Comparison of ENCODE assay signal across 8 cellular contexts in genomic region chr13:48532146-48532472, GRCh38. TPM values are rescaled to one million over a fixed set of nuclear protein-coding genes. Genes with fewer than 3 reads are reported as not detected.
DNase-seq lines count a peak whose midpoint lies in the region; ATAC-seq and TF ChIP-seq lines count a peak whose summit lies in the region.

No MANE protein-coding gene starts in this region.

- no peak for DNase-seq in CD4-positive, alpha-beta T cell
- no peak for DNase-seq in activated naive CD4-positive, alpha-beta T cell treated with anti-CD3 and anti-CD28 coated beads, Interleukin-2, amount 50 U/mL, for 72 hours (ENCODE audit: low spot score in 2 of 2)
- DNase-seq in left ventricle myocardium inferior (no peak), renal cortical epithelial cell (ENCODE audit: low read depth) (peak; percentile 39), SKM-1 treated with dmso at 0.1 percent for 144 hours (lab: John Stamatoyannopoulos, UW; ENCODE audit: unreplicated experiment) (no peak), epidermal melanocyte (ENCODE audit: insufficient read length, low spot score) (no peak)
- no peak for DNase-seq in stimulated activated CD4-positive, alpha-beta T cell treated with anti-CD3 and anti-CD28 coated beads, Interleukin-15, amount 100 ng/mL, for 24 hours

- H3K36me3 Mint-ChIP-seq in CD4-positive, alpha-beta T cell (ENCODE audit: low read depth), result peaks cover 5% of the 10 kb centered on the region
- H3K36me3 Mint-ChIP-seq in activated naive CD4-positive, alpha-beta T cell treated with anti-CD3 and anti-CD28 coated beads, Interleukin-2, amount 50 U/mL, for 72 hours, result no peaks in the 10 kb centered on the region

- peaks cover 3% of the 10 kb centered on the region; the same call in 1 of the 2 replicates for H3K4me1 ChIP-seq in HEK293 (ENCODE audit: control insufficient read depth, insufficient read depth, low read length)
- peaks cover 39% of the 10 kb centered on the region for H3K4me1 ChIP-seq in left ventricle myocardium inferior

- peak overlapping the region; percentile 90 for H3K27ac Mint-ChIP-seq in CD4-positive, alpha-beta T cell
- H3K27ac Mint-ChIP-seq in activated naive CD4-positive, alpha-beta T cell treated with anti-CD3 and anti-CD28 coated beads, Interleukin-2, amount 50 U/mL, for 72 hours, result peak overlapping the region; percentile 96 to 99

- H3K36me3 ChIP-seq in HEK293 (ENCODE audit: control insufficient read depth in 2 of 2, insufficient read depth in 1 of 2, low read length in 2 of 2) (no peaks in the 10 kb centered on the region), left ventricle myocardium inferior (no peaks in the 10 kb centered on the region)

- peaks cover 30% of the 10 kb centered on the region for H3K4me1 Mint-ChIP-seq in CD4-positive, alpha-beta T cell (ENCODE audit: low read depth)

- POLR2A ChIA-PET in CD4-positive, alpha-beta T cell (lab: Charles Lee), result interaction anchor here (0.6 to 4.9 kb wide), 58 partner anchors 10 to 912 kb away, joined by 3 to 132 read pairs (median 5); partner anchors contain the start of genes CAB39L, CDADC1, CYSLTR2 and FNDC3A
- POLR2A ChIA-PET in HEK293 (lab: Yijun Ruan, JAX), result interaction anchor here (0.6 to 1.3 kb wide), 9 partner anchors 10 to 716 kb away, joined by 3 to 5 read pairs (median 3); partner anchors contain the start of genes CDADC1, ITM2B and MED4

- H3K27me3 Mint-ChIP-seq in CD4-positive, alpha-beta T cell, result no peaks in the 10 kb centered on the region

- ATAC-seq in CD4-positive, alpha-beta T cell (ENCODE audit: poor library complexity), result peak; percentile 10
- ATAC-seq in activated naive CD4-positive, alpha-beta T cell treated with anti-CD3 and anti-CD28 coated beads, Interleukin-2, amount 50 U/mL, for 72 hours, result peak; percentile 6 to 11

- intact Hi-C loops in CD4-positive, alpha-beta T cell (cut with DNase I, micrococcal nuclease), result loop anchor here (1.0 to 5.0 kb wide), 6 partner anchors 27 to 230 kb away; partner anchors contain the start of genes LPAR6 (in 1 of the 2) and RB1 (in 1 of the 2)
- intact Hi-C loops in left ventricle myocardium inferior (cut with micrococcal nuclease), result no loop called here

- H3K27me3 ChIP-seq in CD4-positive, alpha-beta T cell (ENCODE audit: control insufficient read depth, insufficient read depth, low read length), result no peaks in the 10 kb centered on the region
- H3K27me3 ChIP-seq in left ventricle myocardium inferior (ENCODE audit: low read depth), result no peaks in the 10 kb centered on the region

- TF ChIP-seq CTCF in CD4-positive, alpha-beta T cell (IDR thresholded peaks at IDR 0.05), result no peak
- TF ChIP-seq CTCF in HEK293 (tag by site-specific recombination; IDR thresholded peaks at IDR 0.05) (no peak), left ventricle myocardium inferior (IDR thresholded peaks at IDR 0.05; ENCODE audit: borderline replicate concordance) (no peak)

- CTCF ChIA-PET in CD4-positive, alpha-beta T cell (lab: Charles Lee), result interaction anchor here (1.0 to 1.3 kb wide), 4 partner anchors 27 to 437 kb away, joined by 3 to 6 read pairs (median 3); partner anchors contain the start of gene MED4
- CTCF ChIA-PET in HEK293 (lab: Yijun Ruan, JAX), result no interaction called here

- no peaks in the 10 kb centered on the region for H3K9me3 ChIP-seq in CD4-positive, alpha-beta T cell (ENCODE audit: control insufficient read depth, low read length)
- H3K9me3 ChIP-seq in HEK293 (ENCODE audit: control insufficient read depth, insufficient read depth, low read depth, low read length), result no peaks in the 10 kb centered on the region
- no peaks in the 10 kb centered on the region for H3K9me3 ChIP-seq in left ventricle myocardium inferior (replicated peaks)

- H3K4me3 Mint-ChIP-seq in CD4-positive, alpha-beta T cell, result peak overlapping the region; percentile 97

- peaks cover 3% of the 10 kb centered on the region for H3K9me3 Mint-ChIP-seq in CD4-positive, alpha-beta T cell
- peaks cover 0 to 18% of the 10 kb centered on the region in 2 donors for H3K9me3 Mint-ChIP-seq in activated naive CD4-positive, alpha-beta T cell treated with anti-CD3 and anti-CD28 coated beads, Interleukin-2, amount 50 U/mL, for 72 hours

- H3K4me3 ChIP-seq in HEK293 (ENCODE audit: low read depth, low read length) (peak overlapping the region; percentile 72), left ventricle myocardium inferior (peak overlapping the region; percentile 82)

- peak overlapping the region; percentile 93 for H3K27ac ChIP-seq in CD4-positive, alpha-beta T cell (ENCODE audit: low read depth, low read length)
- H3K27ac ChIP-seq in HEK293 (ENCODE audit: extremely low read depth, low read depth, low read length) (peak overlapping the region; percentile 75; the same call in 1 of the 2 replicates), left ventricle myocardium inferior (replicated peaks) (peak overlapping the region; percentile 98)

TF ChIP-seq in HEK293, 187 proteins besides CTCF, POLR2A, EP300 and RAD21:
- TF ChIP-seq ZNF660 (tag by site-specific recombination; IDR thresholded peaks at IDR 0.05) (peak; percentile 48; the same call in 1 of the 2 replicates), ZNF423 (tag by site-specific recombination; IDR thresholded peaks at IDR 0.05) (no peak), REPIN1 (tag by site-specific recombination; IDR thresholded peaks at IDR 0.05; ENCODE audit: low read depth) (no peak)
TF ChIP-seq in HEK293: peak in this region for 1.

RNA-seq across cellular contexts. Expression of gene RCBTB2, which starts 0.8 kb away (rescaled TPM):
- 1 to 10 TPM; 6.1 to 6.5 TPM for total RNA-seq in CD4-positive, alpha-beta T cell
- total RNA-seq in activated naive CD4-positive, alpha-beta T cell treated with anti-CD3 and anti-CD28 coated beads, Interleukin-2, amount 50 U/mL, for 72 hours, result 1 to 10 TPM; 1.6 to 1.7 TPM
- 14.8 TPM for total RNA-seq in left ventricle myocardium inferior
- 10.4 and 20.8 TPM in 2 replicates for total RNA-seq in renal cortical epithelial cell
